In genomic region chr16:53511084-53511402, GRCh38 we compare ENCODE assay signal across 9 cellular contexts. TPM values are rescaled to one million over a fixed set of nuclear protein-coding genes. Genes with fewer than 3 reads are reported as not detected.
DNase-seq lines count a peak whose midpoint lies in the region; ATAC-seq and TF ChIP-seq lines count a peak whose summit lies in the region.
"Had no signal": no experiment of that assay in that cellular context is flagged by ENCODE, and none has a peak within 500 bp of the region (broad histone marks: within the 10 kb centered on the region; RNA-seq: fewer than 3 reads in every experiment).

No MANE protein-coding gene starts in this region.

- no peak overlapping the region for H3K56ac ChIP-seq in H9 (ENCODE audit: insufficient read length, low read depth, low read length)

- peak overlapping the region; percentile 87 to 95 for H3K27ac ChIP-seq in liver (ENCODE audit: low read depth in 1 of 2, low read length in 2 of 2)
- peak overlapping the region; percentile 43 for H3K27ac ChIP-seq in subcutaneous abdominal adipose tissue (ENCODE audit: low read depth, low read length)
- H3K27ac ChIP-seq in H9 (ENCODE audit: insufficient read length, low read depth, low read length): no peak overlapping the region
- H3K27ac ChIP-seq: SJSA1 had no signal

- POLR2A ChIA-PET in activated CD8-positive, alpha-beta T cell treated with anti-CD3 and anti-CD28 coated beads, Interleukin-2, amount 10 ng/mL, durations not matched to agents 7 days and 5 days (lab: Charles Lee): no interaction called here

- peaks cover 2% of the 10 kb centered on the region for H3K27me3 Mint-ChIP-seq in activated CD8-positive, alpha-beta T cell treated with anti-CD3 and anti-CD28 coated beads, Interleukin-2, amount 10 ng/mL, durations not matched to agents 7 days and 5 days (ENCODE audit: low read depth)
- H3K27me3 Mint-ChIP-seq in H9 (ENCODE audit: low read depth): peaks cover 1% of the 10 kb centered on the region; the same call in 1 of the 2 replicates

- H3T11ph ChIP-seq in H9 (ENCODE audit: low read length): no peak overlapping the region

- H3K9me3 ChIP-seq in liver (ENCODE audit: control insufficient read depth in 4 of 4, low read length in 3 of 4): no peaks in the 10 kb centered on the region
- H3K9me3 ChIP-seq in subcutaneous abdominal adipose tissue (ENCODE audit: control insufficient read depth in 5 of 5, low read length in 5 of 5): peaks cover 0 to 4% (median 0%) of the 10 kb centered on the region in 5 donors
- peaks cover 4% of the 10 kb centered on the region for H3K9me3 ChIP-seq in H9 (ENCODE audit: control insufficient read depth, low read depth, low read length)
- H3K9me3 ChIP-seq: SJSA1 had no signal

- no peak overlapping the region for H3K14ac ChIP-seq in H9 (ENCODE audit: insufficient read depth, low read length)

- no peak overlapping the region for H2BK20ac ChIP-seq in H9 (ENCODE audit: low read depth, low read length, poor library complexity, severe bottlenecking)

- H2BK5ac ChIP-seq in H9 (ENCODE audit: insufficient read length, low read length): no peak overlapping the region

- H4K20me1 ChIP-seq in H9 (ENCODE audit: control insufficient read depth, insufficient read depth, insufficient read length): no peaks in the 10 kb centered on the region

- 60% methylated on average over 6 of the region's 6 CpGs for WGBS in liver
- WGBS in H9 (ENCODE audit: extremely low coverage, insufficient read length, low lambda C conversion rate): no CpG with 5 or more reads among the region's 6 CpGs

- TF ChIP-seq RAD21 in liver (IDR thresholded peaks at IDR 0.05): no peak

- H3K4me3 ChIP-seq in liver (ENCODE audit: low read depth in 1 of 3, low read length in 3 of 3) (no peak overlapping the region), subcutaneous abdominal adipose tissue (ENCODE audit: low read depth in 1 of 5, low read length in 5 of 5) (no peak overlapping the region)
- H3K4me3 ChIP-seq: SJSA1 had no signal

- peaks cover 18% of the 10 kb centered on the region for H3K36me3 Mint-ChIP-seq in activated CD8-positive, alpha-beta T cell treated with anti-CD3 and anti-CD28 coated beads, Interleukin-2, amount 10 ng/mL, durations not matched to agents 7 days and 5 days (ENCODE audit: low read depth)
- peaks cover 6 to 16% (median 9%) of the 10 kb centered on the region in 3 experiments; a peak in 5 of 7 replicates for H3K36me3 Mint-ChIP-seq in H9 (ENCODE audit: insufficient read depth in 1 of 3, low read depth in 3 of 3)

- H3K79me1 ChIP-seq in H9 (ENCODE audit: insufficient read depth, low read depth, low read length, poor library complexity, severe bottlenecking): no peaks in the 10 kb centered on the region

- peak overlapping the region; percentile 61 for H3K27ac Mint-ChIP-seq in activated CD8-positive, alpha-beta T cell treated with anti-CD3 and anti-CD28 coated beads, Interleukin-2, amount 10 ng/mL, durations not matched to agents 7 days and 5 days
- H3K27ac Mint-ChIP-seq in H9: no peak overlapping the region

- H3K4me2 ChIP-seq in H9 (ENCODE audit: insufficient read depth, insufficient read length, low read length): no peak overlapping the region

- H3K4me1 ChIP-seq in liver (ENCODE audit: control insufficient read depth in 4 of 4, insufficient read depth in 4 of 4, low read length in 3 of 4) (peaks cover 7 to 37% (median 31%) of the 10 kb centered on the region in 4 donors), subcutaneous abdominal adipose tissue (ENCODE audit: control insufficient read depth in 5 of 5, insufficient read depth in 5 of 5, low read length in 5 of 5) (peaks cover 0 to 40% (median 8%) of the 10 kb centered on the region in 5 donors), H9 (ENCODE audit: insufficient read depth, low read length) (no peaks in the 10 kb centered on the region)
- H3K4me1 ChIP-seq: SJSA1 had no signal

- H4K91ac ChIP-seq in H9 (ENCODE audit: insufficient read length, low read depth, low read length): no peak overlapping the region

- peaks cover 5% of the 10 kb centered on the region for H3K9me3 Mint-ChIP-seq in activated CD8-positive, alpha-beta T cell treated with anti-CD3 and anti-CD28 coated beads, Interleukin-2, amount 10 ng/mL, durations not matched to agents 7 days and 5 days (ENCODE audit: insufficient read depth)
- H3K9me3 Mint-ChIP-seq in H9: peaks cover 21% of the 10 kb centered on the region in 2 experiments

- no peak overlapping the region for H3K4me3 Mint-ChIP-seq in activated CD8-positive, alpha-beta T cell treated with anti-CD3 and anti-CD28 coated beads, Interleukin-2, amount 10 ng/mL, durations not matched to agents 7 days and 5 days
- H3K4me3 Mint-ChIP-seq in H9: no peak overlapping the region

- H3K9ac ChIP-seq in liver (ENCODE audit: low read depth in 1 of 2, low read length in 2 of 2) (peak overlapping the region; percentile 4 to 33), subcutaneous abdominal adipose tissue (ENCODE audit: low read length in 5 of 5) (peak overlapping the region in 1 of 5 donors; percentile 14), H9 (ENCODE audit: extremely low read depth, insufficient read length, low read length) (no peak overlapping the region)

- H2BK15ac ChIP-seq in H9 (ENCODE audit: low read depth, low read length): no peak overlapping the region

- no peak overlapping the region for H4K8ac ChIP-seq in H9 (replicated peaks; ENCODE audit: insufficient read length, low read depth, low read length)

- H3K18ac ChIP-seq in H9 (ENCODE audit: insufficient read length, low read depth, low read length): no peak overlapping the region

- peak; percentile 54 for DNase-seq in activated CD8-positive, alpha-beta memory T cell treated with anti-CD3 and anti-CD28 coated beads for 24 hours
- no peak for DNase-seq in activated CD8-positive, alpha-beta memory T cell treated with anti-CD3 and anti-CD28 coated beads, Interleukin-2, amount 50 U/mL, for 4 hours
- DNase-seq in activated CD8-positive, alpha-beta T cell treated with anti-CD3 and anti-CD28 coated beads, Interleukin-2, amount 10 ng/mL, durations not matched to agents 7 days and 5 days: no peak
- no peak for DNase-seq in MV-4-11 (lab: John Stamatoyannopoulos, UW)
- no peak for DNase-seq in activated gamma-delta T cell treated with Interleukin-2 at 50 U/mL for 16 hours
- DNase-seq in H9: no peak

- CTCF ChIA-PET in activated CD8-positive, alpha-beta T cell treated with anti-CD3 and anti-CD28 coated beads, Interleukin-2, amount 10 ng/mL, durations not matched to agents 7 days and 5 days (lab: Charles Lee): interaction anchor here (0.9 kb wide), 1 partner anchor 18 kb away, joined by 3 read pairs; no protein-coding TSS in a partner anchor

- peaks cover 63% of the 10 kb centered on the region for H3K4me1 Mint-ChIP-seq in activated CD8-positive, alpha-beta T cell treated with anti-CD3 and anti-CD28 coated beads, Interleukin-2, amount 10 ng/mL, durations not matched to agents 7 days and 5 days (ENCODE audit: low read depth)
- peaks cover 4 to 9% of the 10 kb centered on the region in 2 experiments for H3K4me1 Mint-ChIP-seq in H9

- peak; percentile 12 for ATAC-seq in activated CD8-positive, alpha-beta T cell treated with anti-CD3 and anti-CD28 coated beads, Interleukin-2, amount 10 ng/mL, durations not matched to agents 7 days and 5 days

- no peaks in the 10 kb centered on the region for H3K27me3 ChIP-seq in liver (ENCODE audit: control insufficient read depth in 4 of 4, insufficient read depth in 4 of 4, low read length in 3 of 4)
- no peaks in the 10 kb centered on the region for H3K27me3 ChIP-seq in subcutaneous abdominal adipose tissue (ENCODE audit: control insufficient read depth in 5 of 5, insufficient read depth in 4 of 5, low read length in 5 of 5)
- no peaks in the 10 kb centered on the region for H3K27me3 ChIP-seq in H9 (ENCODE audit: insufficient read depth, low read length)
- H3K27me3 ChIP-seq: SJSA1 had no signal

- no peak overlapping the region for H3K23ac ChIP-seq in H9 (ENCODE audit: insufficient read length, low read depth, low read length)

- no peak overlapping the region for H3K4ac ChIP-seq in H9 (ENCODE audit: low read depth, low read length)

- H4K5ac ChIP-seq in H9 (ENCODE audit: insufficient read length, low read depth, low read length): no peak overlapping the region

- no peak overlapping the region for H2BK120ac ChIP-seq in H9 (ENCODE audit: low read depth, low read length, poor library complexity, severe bottlenecking)

- H3K79me2 ChIP-seq in H9 (ENCODE audit: insufficient read depth, low read length): no peaks in the 10 kb centered on the region

- TF ChIP-seq CTCF in liver (IDR thresholded peaks at IDR 0.05; ENCODE audit: low read depth, low read length, missing input control) (no peak), H9 (conservative IDR thresholded peaks at IDR 0.05) (no peak)

- no peaks in the 10 kb centered on the region for H3K36me3 ChIP-seq in liver (ENCODE audit: control insufficient read depth in 4 of 4, insufficient read depth in 3 of 4, low read depth in 1 of 4, low read length in 3 of 4)
- no peaks in the 10 kb centered on the region for H3K36me3 ChIP-seq in subcutaneous abdominal adipose tissue (ENCODE audit: control insufficient read depth in 5 of 5, insufficient read depth in 5 of 5, low read length in 5 of 5)
- H3K36me3 ChIP-seq: SJSA1 had no signal

- no peak overlapping the region for H2AK5ac ChIP-seq in H9 (ENCODE audit: insufficient read length, low read length)

- H2AFZ ChIP-seq in H9 (ENCODE audit: low read length): no peak overlapping the region

- no peaks in the 10 kb centered on the region for H3K23me2 ChIP-seq in H9 (ENCODE audit: insufficient read length, low read depth, low read length, poor library complexity, severe bottlenecking)

- no peak overlapping the region for H2BK12ac ChIP-seq in H9 (ENCODE audit: insufficient read length, low read depth, low read length)

TF ChIP-seq in liver, 16 proteins besides CTCF, POLR2A, EP300 and RAD21 (continues in another document):
- no peak for TF ChIP-seq MAX (IDR thresholded peaks at IDR 0.05)
- no peak for TF ChIP-seq YY1 (IDR thresholded peaks at IDR 0.05)
- TF ChIP-seq GABPA (IDR thresholded peaks at IDR 0.05 in 1 of 2, conservative IDR thresholded peaks at IDR 0.05 in 1 of 2): no peak
- TF ChIP-seq ATF3 (IDR thresholded peaks at IDR 0.05): no peak

RNA-seq across cellular contexts. Expression of gene AKTIP, which starts 8.0 kb away (rescaled TPM):
- 10 to 100 TPM; 54.0 to 56.8 TPM for total RNA-seq in activated CD8-positive, alpha-beta T cell treated with anti-CD3 and anti-CD28 coated beads, Interleukin-2, amount 10 ng/mL, durations not matched to agents 7 days and 5 days
- total RNA-seq in liver (10 to 100 TPM in 1 of 2 donors, 1 to 10 TPM in 1; 7.5 to 47.1 TPM), H9 (2021) (23.9 and 26.2 TPM in 2 replicates)
- 10 to 100 TPM; 20.1 to 20.7 TPM for polyA plus RNA-seq in liver
